Comparison of ENCODE assay signal across 1 cellular context in the genomic region with DNA sequence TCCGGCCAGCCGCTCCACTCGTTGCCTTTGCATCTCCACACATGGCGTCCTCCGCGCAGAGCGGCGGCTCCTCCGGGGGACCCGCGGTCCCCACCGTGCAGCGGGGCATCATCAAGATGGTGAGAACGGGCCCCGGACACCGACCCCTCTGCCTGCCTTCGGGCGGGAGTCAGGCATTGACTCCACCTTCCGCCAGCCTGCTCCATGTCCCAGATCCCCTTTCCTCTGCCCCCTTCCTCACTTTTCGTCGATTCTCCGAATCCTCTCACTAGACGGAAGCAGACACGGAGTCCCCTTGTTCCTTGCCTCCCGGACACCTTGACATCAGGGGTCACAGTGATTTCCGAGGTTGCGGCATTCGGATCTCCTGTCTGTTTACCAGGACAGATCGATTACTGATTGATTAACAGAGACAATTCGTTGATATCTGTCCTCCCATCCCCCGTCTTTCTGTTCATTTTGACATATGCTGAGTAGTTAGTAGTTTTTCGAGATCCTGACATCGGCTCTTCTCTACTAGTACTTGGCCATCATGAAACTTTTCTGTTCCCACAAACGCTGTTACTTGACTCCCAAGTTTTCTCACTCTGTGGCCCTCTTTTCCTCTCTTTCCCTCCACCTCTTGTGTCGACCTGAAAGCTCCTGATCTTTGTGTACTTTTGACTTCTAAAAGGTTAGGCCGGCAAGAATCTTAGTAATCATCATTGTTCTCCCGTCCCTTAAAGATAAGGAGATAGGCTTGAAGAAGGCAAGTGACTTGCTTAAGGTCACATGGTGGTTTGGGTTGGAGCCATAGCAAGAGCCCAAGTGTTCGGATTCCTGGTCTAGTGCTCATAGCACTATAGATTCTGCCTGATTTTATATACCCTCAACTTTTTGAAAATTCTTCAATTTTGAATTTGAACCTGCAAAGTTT.
TF ChIP-seq lines count a peak whose summit lies in the region.

No MANE protein-coding gene starts in this region.

TF ChIP-seq in K562, 482 proteins besides CTCF, POLR2A, EP300 and RAD21 (continued from another document and continues in another):
- TF ChIP-seq GABPA (tag; conservative IDR thresholded peaks at IDR 0.05; ENCODE audit: low read depth) (no peak), NFIC (IDR thresholded peaks at IDR 0.05) (peak; percentile 68), SOX6 (IDR thresholded peaks at IDR 0.05) (peak; percentile 85), POLR2B (IDR thresholded peaks at IDR 0.05; ENCODE audit: low read depth, partially characterized antibody) (no peak), ZFP91 (CRISPR knock-in tag; IDR thresholded peaks at IDR 0.05) (no peak; the same call in 1 of the 2 replicates), ZFPM2 (CRISPR knock-in tag; IDR thresholded peaks at IDR 0.05) (peak; percentile 89; the same call in 1 of the 2 replicates), LEF1 (IDR thresholded peaks at IDR 0.05) (0 out of 2 replicates have a peak, but pooled peaks have one; percentile 12), ZNF184 (CRISPR knock-in tag; IDR thresholded peaks at IDR 0.05) (no peak), SREBF2 (CRISPR knock-in tag; IDR thresholded peaks at IDR 0.05) (0 out of 2 replicates have a peak, but pooled peaks have one; percentile 95), SMARCA4 (IDR thresholded peaks at IDR 0.05) (peak; percentile 69), ZZZ3 (IDR thresholded peaks at IDR 0.05) (no peak), E2F6 (IDR thresholded peaks at IDR 0.05; ENCODE audit: borderline replicate concordance in 1 of 2, extremely low read depth in 1 of 2, insufficient read depth in 1 of 2, insufficient read length in 1 of 2, low read depth in 1 of 2, low read length in 1 of 2, poor library complexity in 1 of 2, severe bottlenecking in 1 of 2) (peak; percentile 4 to 44), FOXO4 (CRISPR knock-in tag; IDR thresholded peaks at IDR 0.05) (no peak), ZNF146 (CRISPR knock-in tag; IDR thresholded peaks at IDR 0.05; ENCODE audit: unreplicated experiment) (no peak), NKRF (IDR thresholded peaks at IDR 0.05; ENCODE audit: borderline replicate concordance) (peak; percentile 49), NFRKB (IDR thresholded peaks at IDR 0.05; ENCODE audit: low read depth) (no peak; the same call in 1 of the 2 replicates), HDAC1 (IDR thresholded peaks at IDR 0.05) (peak in 1 of 2 experiments; percentile 6; a peak in 2 of 4 replicates), RBFOX2 (IDR thresholded peaks at IDR 0.05; ENCODE audit: low read depth, low read length) (peak; percentile 92), MCM5 (IDR thresholded peaks at IDR 0.05; ENCODE audit: low read depth) (no peak), CBX8 (IDR thresholded peaks at IDR 0.05; ENCODE audit: borderline replicate concordance, extremely low read depth, low read depth, low read length, poor library complexity, severe bottlenecking) (no peak), RFX7 (CRISPR knock-in tag; IDR thresholded peaks at IDR 0.05) (no peak), SUPT5H (IDR thresholded peaks at IDR 0.05) (no peak; the same call in 1 of the 2 replicates), TFAP4 (CRISPR knock-in tag; IDR thresholded peaks at IDR 0.05; ENCODE audit: borderline replicate concordance) (no peak; the same call in 1 of the 2 replicates), KDM5B (IDR thresholded peaks at IDR 0.05; ENCODE audit: insufficient replicate concordance, low read depth, low read length) (peak; percentile 42), NFYB (IDR thresholded peaks at IDR 0.05; ENCODE audit: extremely low read depth, insufficient read length) (no peak), POLR3A (IDR thresholded peaks at IDR 0.05; ENCODE audit: borderline replicate concordance, extremely low read depth, insufficient read depth, insufficient read length) (no peak), NR2C2 (CRISPR knock-in tag; IDR thresholded peaks at IDR 0.05) (no peak), NR2C2 (tag; IDR thresholded peaks at IDR 0.05) (no peak), HMBOX1 (IDR thresholded peaks at IDR 0.05) (peak; percentile 79), ZBTB26 (CRISPR knock-in tag; IDR thresholded peaks at IDR 0.05) (no peak)
- TF ChIP-seq, protein P1, sequence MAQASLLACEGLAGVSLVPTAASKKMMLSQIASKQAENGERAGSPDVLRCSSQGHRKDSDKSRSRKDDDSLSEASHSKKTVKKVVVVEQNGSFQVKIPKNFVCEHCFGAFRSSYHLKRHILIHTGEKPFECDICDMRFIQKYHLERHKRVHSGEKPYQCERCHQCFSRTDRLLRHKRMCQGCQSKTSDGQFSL (CRISPR knock-in tag; IDR thresholded peaks at IDR 0.05) = no peak
- TF ChIP-seq, protein P1 (tag; IDR thresholded peaks at IDR 0.05) = no peak
- TF ChIP-seq, protein P2, sequence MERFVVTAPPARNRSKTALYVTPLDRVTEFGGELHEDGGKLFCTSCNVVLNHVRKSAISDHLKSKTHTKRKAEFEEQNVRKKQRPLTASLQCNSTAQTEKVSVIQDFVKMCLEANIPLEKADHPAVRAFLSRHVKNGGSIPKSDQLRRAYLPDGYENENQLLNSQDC (CRISPR knock-in tag; IDR thresholded peaks at IDR 0.05) = 0 out of 2 replicates have a peak, but pooled peaks have one; percentile 17
- TF ChIP-seq, protein P3, sequence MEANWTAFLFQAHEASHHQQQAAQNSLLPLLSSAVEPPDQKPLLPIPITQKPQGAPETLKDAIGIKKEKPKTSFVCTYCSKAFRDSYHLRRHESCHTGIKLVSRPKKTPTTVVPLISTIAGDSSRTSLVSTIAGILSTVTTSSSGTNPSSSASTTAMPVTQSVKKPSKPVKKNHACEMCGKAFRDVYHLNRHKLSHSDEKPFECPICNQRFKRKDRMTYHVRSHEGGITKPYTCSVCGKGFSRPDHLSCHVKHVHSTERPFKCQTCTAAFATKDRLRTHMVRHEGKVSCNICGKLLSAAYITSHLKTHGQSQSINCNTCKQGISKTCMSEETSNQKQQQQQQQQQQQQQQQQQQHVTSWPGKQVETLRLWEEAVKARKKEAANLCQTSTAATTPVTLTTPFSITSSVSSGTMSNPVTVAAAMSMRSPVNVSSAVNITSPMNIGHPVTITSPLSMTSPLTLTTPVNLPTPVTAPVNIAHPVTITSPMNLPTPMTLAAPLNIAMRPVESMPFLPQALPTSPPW (CRISPR knock-in tag; IDR thresholded peaks at IDR 0.05) = no peak
- TF ChIP-seq, protein P4, sequence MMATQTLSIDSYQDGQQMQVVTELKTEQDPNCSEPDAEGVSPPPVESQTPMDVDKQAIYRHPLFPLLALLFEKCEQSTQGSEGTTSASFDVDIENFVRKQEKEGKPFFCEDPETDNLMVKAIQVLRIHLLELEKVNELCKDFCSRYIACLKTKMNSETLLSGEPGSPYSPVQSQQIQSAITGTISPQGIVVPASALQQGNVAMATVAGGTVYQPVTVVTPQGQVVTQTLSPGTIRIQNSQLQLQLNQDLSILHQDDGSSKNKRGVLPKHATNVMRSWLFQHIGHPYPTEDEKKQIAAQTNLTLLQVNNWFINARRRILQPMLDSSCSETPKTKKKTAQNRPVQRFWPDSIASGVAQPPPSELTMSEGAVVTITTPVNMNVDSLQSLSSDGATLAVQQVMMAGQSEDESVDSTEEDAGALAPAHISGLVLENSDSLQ (IDR thresholded peaks at IDR 0.05) = no peak
- TF ChIP-seq, protein P5, sequence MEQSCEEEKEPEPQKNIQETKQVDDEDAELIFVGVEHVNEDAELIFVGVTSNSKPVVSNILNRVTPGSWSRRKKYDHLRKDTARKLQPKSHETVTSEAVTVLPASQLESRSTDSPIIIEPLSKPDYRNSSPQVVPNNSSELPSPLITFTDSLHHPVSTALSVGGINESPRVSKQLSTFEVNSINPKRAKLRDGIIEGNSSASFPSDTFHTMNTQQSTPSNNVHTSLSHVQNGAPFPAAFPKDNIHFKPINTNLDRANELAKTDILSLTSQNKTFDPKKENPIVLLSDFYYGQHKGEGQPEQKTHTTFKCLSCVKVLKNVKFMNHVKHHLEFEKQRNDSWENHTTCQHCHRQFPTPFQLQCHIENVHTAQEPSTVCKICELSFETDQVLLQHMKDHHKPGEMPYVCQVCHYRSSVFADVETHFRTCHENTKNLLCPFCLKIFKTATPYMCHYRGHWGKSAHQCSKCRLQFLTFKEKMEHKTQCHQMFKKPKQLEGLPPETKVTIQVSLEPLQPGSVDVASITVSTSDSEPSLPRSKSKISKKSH (CRISPR knock-in tag; IDR thresholded peaks at IDR 0.05) = no peak
